ENCODE assay signal across 4 cellular contexts in genomic region chr14:26068060-26068459, GRCh38.
TF ChIP-seq lines count a peak whose summit lies in the region.

No MANE protein-coding gene starts in this region.

TF ChIP-seq in A549, 52 proteins besides CTCF, POLR2A, EP300 and RAD21 (continued from another document):
- peak; percentile 40 for TF ChIP-seq MAFK (IDR thresholded peaks at IDR 0.05; ENCODE audit: partially characterized antibody)

TF ChIP-seq in GM23338, 12 proteins besides CTCF, POLR2A, EP300 and RAD21 (continued from another document and continues in another):
- no peak for TF ChIP-seq EZH2 (IDR thresholded peaks at IDR 0.05; ENCODE audit: low read depth, unreplicated experiment)
- TF ChIP-seq ZNF331 (CRISPR knock-in tag; IDR thresholded peaks at IDR 0.05; ENCODE audit: low read depth) = no peak
- TF ChIP-seq EZH2phosphoT487 (IDR thresholded peaks at IDR 0.05; ENCODE audit: unreplicated experiment) = no peak
- no peak for TF ChIP-seq ZNF462 (CRISPR knock-in tag; IDR thresholded peaks at IDR 0.05)
- TF ChIP-seq ZNF114 (CRISPR knock-in tag; IDR thresholded peaks at IDR 0.05) = no peak
- no peak for TF ChIP-seq JUNB (IDR thresholded peaks at IDR 0.05; ENCODE audit: unreplicated experiment)
- no peak for TF ChIP-seq STAT1 (IDR thresholded peaks at IDR 0.05; ENCODE audit: unreplicated experiment)
- TF ChIP-seq POLR2AphosphoS5 (IDR thresholded peaks at IDR 0.05; ENCODE audit: low read depth) = no peak

TF ChIP-seq in WTC11, 78 proteins besides CTCF, POLR2A, EP300 and RAD21:
- TF ChIP-seq ZBTB43 (CRISPR knock-in tag; IDR thresholded peaks at IDR 0.05) (no peak), GRHL2 (CRISPR knock-in tag; IDR thresholded peaks at IDR 0.05; ENCODE audit: insufficient replicate concordance, severe bottlenecking) (no peak), MXD4 (CRISPR knock-in tag; IDR thresholded peaks at IDR 0.05; ENCODE audit: borderline replicate concordance) (no peak), MLX (CRISPR knock-in tag; IDR thresholded peaks at IDR 0.05) (no peak), JAZF1 (CRISPR knock-in tag; IDR thresholded peaks at IDR 0.05) (no peak), NFYB (CRISPR knock-in tag; conservative IDR thresholded peaks at IDR 0.05; ENCODE audit: low read depth) (no peak)

TF ChIP-seq in endothelial cell of umbilical vein, 7 proteins besides CTCF, POLR2A, EP300 and RAD21 (continued from another document):
- TF ChIP-seq GATA2 (IDR thresholded peaks at IDR 0.05; ENCODE audit: insufficient read depth, insufficient read length, low read depth, low read length) (no peak), MYC (IDR thresholded peaks at IDR 0.05; ENCODE audit: low read depth, low read length) (no peak), MAX (IDR thresholded peaks at IDR 0.05; ENCODE audit: insufficient read depth, insufficient read length) (no peak)
